In genomic region chr11:72418834-72419560, GRCh38 we compare ENCODE assay signal across 10 cellular contexts. TPM values are rescaled to one million over a fixed set of nuclear protein-coding genes. Genes with fewer than 3 reads are reported as not detected.
DNase-seq lines count a peak whose midpoint lies in the region; ATAC-seq, FAIRE-seq and TF ChIP-seq lines count a peak whose summit lies in the region.
"Had no signal": no experiment of that assay in that cellular context is flagged by ENCODE, and none has a peak within 500 bp of the region (broad histone marks: within the 10 kb centered on the region; RNA-seq: fewer than 3 reads in every experiment).

No MANE protein-coding gene starts in this region.

- peak; percentile 31 to 47; a peak in 3 of 4 replicates for TF ChIP-seq RAD21 in H1 (IDR thresholded peaks at IDR 0.05 in 1 of 2, conservative IDR thresholded peaks at IDR 0.05 in 1 of 2; ENCODE audit: low read depth in 2 of 2, low read length in 2 of 2)

- H3K9me3 ChIP-seq in H1 (ENCODE audit: insufficient read depth in 2 of 2, low read depth in 1 of 2, low read length in 1 of 2) (no peaks in the 10 kb centered on the region), Peyer's patch (no peaks in the 10 kb centered on the region)
- H3K9me3 ChIP-seq: suprapubic skin had no signal

- no peak overlapping the region for H3K4me3 ChIP-seq in H1 (ENCODE audit: extremely low read depth in 1 of 4, insufficient read depth in 2 of 4, low read depth in 3 of 4, low read length in 4 of 4)
- no peak overlapping the region for H3K4me3 ChIP-seq in Peyer's patch
- H3K4me3 ChIP-seq: suprapubic skin had no signal

- H4K5ac ChIP-seq in H1 (ENCODE audit: insufficient read length, low read depth, low read length), result no peak overlapping the region

- H4K8ac ChIP-seq in H1 (ENCODE audit: extremely low read depth, insufficient read depth, low read length), result no peak overlapping the region

- no peak overlapping the region for H4K91ac ChIP-seq in H1 (replicated peaks; ENCODE audit: insufficient read length, low read length)

- ATAC-seq in HG03520 (IDR thresholded peaks at IDR 0.05; ENCODE audit: unreplicated experiment), result no peak

- H4K20me1 ChIP-seq in H1 (replicated peaks in 1 of 2; ENCODE audit: control insufficient read depth in 1 of 2, insufficient read depth in 2 of 2, low read length in 2 of 2), result no peaks in the 10 kb centered on the region

- POLR2A ChIA-PET in H1 (lab: Charles Lee; ENCODE audit: partially characterized antibody), result interaction anchor here (0.9 to 1.1 kb wide), 3 partner anchors 152 to 333 kb away, joined by 3 to 4 read pairs (median 4); partner anchors contain the start of gene ANAPC15

- H3K4me1 ChIP-seq in H1 (replicated peaks in 1 of 4; ENCODE audit: control insufficient read depth in 3 of 4, insufficient read depth in 4 of 4, low read length in 3 of 4) (peaks cover 0 to 8% (median 4%) of the 10 kb centered on the region in 4 experiments; a peak in 5 of 7 replicates), Peyer's patch (peaks cover 0 to 6% (median under 1%) of the 10 kb centered on the region in 4 donors)

- CTCF ChIA-PET in H1 (lab: Charles Lee; ENCODE audit: partially characterized antibody), result interaction anchor here (0.9 to 15.6 kb wide), 13 partner anchors 9 to 328 kb away, joined by 3 to 262 read pairs (median 5); partner anchors contain the start of gene CLPB

- H3K27me3 ChIP-seq in H1 (replicated peaks in 1 of 4; ENCODE audit: control insufficient read depth in 3 of 4, extremely low read depth in 1 of 4, insufficient read depth in 3 of 4, low read length in 3 of 4) (no peaks in the 10 kb centered on the region), Peyer's patch (no peaks in the 10 kb centered on the region)
- H3K27me3 ChIP-seq: suprapubic skin had no signal

- H3K4me2 ChIP-seq in H1 (ENCODE audit: insufficient read depth in 1 of 2, low read depth in 2 of 2, low read length in 2 of 2), result no peak overlapping the region; a peak in 1 of 4 replicates

- 92% methylated on average over 5 of the region's 5 CpGs; no CpG with 5 or more reads in 1 of the 2 experiments for WGBS in H1 (ENCODE audit: extremely low coverage in 1 of 2, insufficient coverage in 1 of 2, insufficient read length in 1 of 2, insufficient replicate concordance in 2 of 2, low coverage in 1 of 2, low lambda C conversion rate in 2 of 2, missing lambda C conversion rate in 1 of 2), 2 experiments

- H3K4ac ChIP-seq in H1 (replicated peaks; ENCODE audit: insufficient read length, low read depth, low read length), result no peak overlapping the region

- no peak overlapping the region for H3K27ac ChIP-seq in H1 (ENCODE audit: low read depth, low read length)
- H3K27ac ChIP-seq in Peyer's patch, result no peak overlapping the region
- H3K27ac ChIP-seq: suprapubic skin had no signal

- no peak overlapping the region for H2BK5ac ChIP-seq in H1 (ENCODE audit: low read depth, low read length)

- no peak overlapping the region for H2AK5ac ChIP-seq in H1 (ENCODE audit: low read depth, low read length)

- peaks cover 0 to 14% of the 10 kb centered on the region in 2 experiments; a peak in 1 of 4 replicates for H3K79me2 ChIP-seq in H1 (ENCODE audit: control insufficient read depth in 1 of 2, insufficient read depth in 2 of 2, low read length in 2 of 2)

- no peak for TF ChIP-seq POLR2A in H1 (IDR thresholded peaks at IDR 0.05; ENCODE audit: control extremely low read depth in 1 of 2, low read depth in 2 of 2, low read length in 2 of 2)
- no peak for TF ChIP-seq POLR2A in Peyer's patch (IDR thresholded peaks at IDR 0.05)

- no peaks in the 10 kb centered on the region for H3K79me1 ChIP-seq in H1 (ENCODE audit: low read depth, low read length)

- H3K56ac ChIP-seq in H1 (replicated peaks; ENCODE audit: insufficient read length, low read depth, low read length), result no peak overlapping the region

- peak overlapping the region; percentile 88 for H3K18ac ChIP-seq in H1 (ENCODE audit: extremely low read depth, low read length)

- no peak overlapping the region for H2BK120ac ChIP-seq in H1 (replicated peaks; ENCODE audit: low read depth, low read length)

- no peak for FAIRE-seq in H1 (lab: Jason Lieb, UNC)

- H3K9ac ChIP-seq in H1 (replicated peaks in 1 of 4; ENCODE audit: extremely low read depth in 1 of 4, low read depth in 3 of 4, low read length in 3 of 4), result no peak overlapping the region

- H2BK15ac ChIP-seq in H1 (ENCODE audit: low read length), result peak overlapping the region; percentile 88

- no peak overlapping the region for H2AFZ ChIP-seq in H1 (ENCODE audit: low read length)

- TF ChIP-seq EP300 in H1 (IDR thresholded peaks at IDR 0.05; ENCODE audit: borderline replicate concordance in 1 of 2, low read depth in 2 of 2, low read length in 2 of 2), result no peak

- peak overlapping the region; percentile 73 for H2BK20ac ChIP-seq in H1 (ENCODE audit: low read length)

- no peaks in the 10 kb centered on the region for H3K23me2 ChIP-seq in H1 (ENCODE audit: low read depth, low read length)

- 0 out of 2 replicates have a peak overlapping the region, but pooled peaks have one; percentile 6 for H2BK12ac ChIP-seq in H1 (ENCODE audit: low read depth, low read length)

- 0 out of 3 replicates have a peak, but pooled peaks have one; percentile 27 for TF ChIP-seq CTCF in GM12872 (IDR thresholded peaks at IDR 0.05; ENCODE audit: insufficient read depth, low read depth, low read length)
- peak in 2 of 3 experiments; percentile 35 to 42; a peak in 3 of 4 replicates for TF ChIP-seq CTCF in H1 (IDR thresholded peaks at IDR 0.05; ENCODE audit: control extremely low read depth in 1 of 3, insufficient read depth in 1 of 3, low read depth in 1 of 3, low read length in 3 of 3)
- TF ChIP-seq CTCF in Peyer's patch (IDR thresholded peaks at IDR 0.05), result no peak

- DNase-seq in GM19238 (ENCODE audit: insufficient read length, low spot score), result peak; percentile 33
- DNase-seq in NCI-H69 (lab: John Stamatoyannopoulos, UW), result peak; percentile 33
- DNase-seq in H1 (ENCODE audit: low read depth in 1 of 2, low spot score in 2 of 2), result no peak
- no peak for DNase-seq in NCI-H748 (lab: John Stamatoyannopoulos, UW; ENCODE audit: unreplicated experiment)
- DNase-seq in Peyer's patch, result no peak
- DNase-seq: amniotic stem cell, EL had no signal

- no peak overlapping the region for H3K14ac ChIP-seq in H1 (ENCODE audit: insufficient read length)

- no peaks in the 10 kb centered on the region for H3K36me3 ChIP-seq in H1 (ENCODE audit: control insufficient read depth in 2 of 4, insufficient read depth in 4 of 4, low read length in 3 of 4)
- no peaks in the 10 kb centered on the region for H3K36me3 ChIP-seq in Peyer's patch
- H3K36me3 ChIP-seq: suprapubic skin had no signal

- no peak overlapping the region for H3K23ac ChIP-seq in H1 (ENCODE audit: insufficient read length)

TF ChIP-seq in H1, 55 proteins besides CTCF, POLR2A, EP300 and RAD21:
- TF ChIP-seq TBP (IDR thresholded peaks at IDR 0.05; ENCODE audit: low read depth, low read length) (no peak), JUN (IDR thresholded peaks at IDR 0.05; ENCODE audit: low read depth, low read length) (no peak), CREB1 (IDR thresholded peaks at IDR 0.05) (no peak), PHF8 (conservative IDR thresholded peaks at IDR 0.05; ENCODE audit: low read depth, low read length) (no peak), ZNF274 (IDR thresholded peaks at IDR 0.05; ENCODE audit: borderline replicate concordance, extremely low read depth, low read length) (no peak), HDAC2 (IDR thresholded peaks at IDR 0.05; ENCODE audit: borderline replicate concordance in 1 of 2, low read depth in 2 of 2, low read length in 2 of 2) (no peak), KDM5A (IDR thresholded peaks at IDR 0.05; ENCODE audit: low read length) (no peak), BRCA1 (IDR thresholded peaks at IDR 0.05; ENCODE audit: low read depth, low read length) (no peak), RFX5 (IDR thresholded peaks at IDR 0.05; ENCODE audit: borderline replicate concordance, low read depth, low read length) (no peak), CHD1 (IDR thresholded peaks at IDR 0.05; ENCODE audit: low read depth, low read length) (no peak), SP1 (IDR thresholded peaks at IDR 0.05; ENCODE audit: low read depth, low read length) (no peak), RBBP5 (IDR thresholded peaks at IDR 0.05; ENCODE audit: borderline replicate concordance, low read depth, low read length) (no peak), POLR2AphosphoS5 (IDR thresholded peaks at IDR 0.05; ENCODE audit: low read depth, low read length) (no peak), CTBP2 (IDR thresholded peaks at IDR 0.05; ENCODE audit: borderline replicate concordance, insufficient read depth, insufficient read length, low read length) (no peak), CEBPB (IDR thresholded peaks at IDR 0.05; ENCODE audit: low read depth, low read length) (no peak), MAFK (IDR thresholded peaks at IDR 0.05; ENCODE audit: low read depth, low read length) (no peak)
- TF ChIP-seq, protein P1, sequence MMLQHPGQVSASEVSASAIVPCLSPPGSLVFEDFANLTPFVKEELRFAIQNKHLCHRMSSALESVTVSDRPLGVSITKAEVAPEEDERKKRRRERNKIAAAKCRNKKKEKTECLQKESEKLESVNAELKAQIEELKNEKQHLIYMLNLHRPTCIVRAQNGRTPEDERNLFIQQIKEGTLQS (IDR thresholded peaks at IDR 0.05; ENCODE audit: insufficient read depth, low read depth, low read length), result no peak
- TF ChIP-seq, protein P2, sequence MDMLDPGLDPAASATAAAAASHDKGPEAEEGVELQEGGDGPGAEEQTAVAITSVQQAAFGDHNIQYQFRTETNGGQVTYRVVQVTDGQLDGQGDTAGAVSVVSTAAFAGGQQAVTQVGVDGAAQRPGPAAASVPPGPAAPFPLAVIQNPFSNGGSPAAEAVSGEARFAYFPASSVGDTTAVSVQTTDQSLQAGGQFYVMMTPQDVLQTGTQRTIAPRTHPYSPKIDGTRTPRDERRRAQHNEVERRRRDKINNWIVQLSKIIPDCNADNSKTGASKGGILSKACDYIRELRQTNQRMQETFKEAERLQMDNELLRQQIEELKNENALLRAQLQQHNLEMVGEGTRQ (IDR thresholded peaks at IDR 0.05; ENCODE audit: low read length), result no peak

RNA-seq across cellular contexts. Expression of gene CLPB, which starts 15.3 kb away (rescaled TPM):
- 24.0 and 28.1 TPM in 2 replicates for total RNA-seq in H1 (2021; fragmentation: NEBNext Ultra II Directional; extraction: Animal tissue kit (Norgen Biotek cat#: 25700))
- 10.1 and 10.7 TPM in 2 replicates for polyA plus RNA-seq in H1 (2011; rRNA removed)
- polyA plus RNA-seq in H1 (2011; cell fraction: cytosol; rRNA removed), result 11.6 TPM
- 25.9 TPM for polyA plus RNA-seq in H1 (2011; cell fraction: nucleus; rRNA removed)
- 14.3 to 16.7 TPM (median 15.9 TPM) in 4 replicates for polyA plus RNA-seq in H1 (2012, experiment 1 of 2)
- polyA plus RNA-seq in H1 (2012, experiment 2 of 2), result 10.5 TPM
- 11.5 TPM for polyA plus RNA-seq in H1 (2013, experiment 1 of 2)
- 11.2 TPM for polyA plus RNA-seq in H1 (2013, experiment 2 of 2)
- polyA minus RNA-seq in H1 (2011; rRNA and poly(A)+ RNA removed), result 58.8 and 81.3 TPM in 2 replicates
- polyA minus RNA-seq in H1 (2011; cell fraction: cytosol; rRNA and poly(A)+ RNA removed), result 16.9 TPM
- polyA minus RNA-seq in H1 (2011; cell fraction: nucleus; rRNA and poly(A)+ RNA removed), result 37.0 TPM
- total RNA-seq in Peyer's patch, result 10 to 100 TPM; 16.5 to 78.4 (median 20.6) TPM

Comparison
In these comparisons a context has a peak if more than half of its experiments do, and no peak if none do; other contexts are left out.
1. CTCF ChIP-seq: peak in GM12872 (single experiment) and H1 (2 of 3); none in Peyer's patch (0 of 6).
2. DNase-seq: peak in GM19238 (single experiment) and NCI-H69 (single experiment); none in H1 (0 of 2), NCI-H748 (single experiment) and Peyer's patch (0 of 3).